1 cellular context compared by ENCODE assay signal in genomic region chr11:68806931-68807844, GRCh38.
TF ChIP-seq lines count a peak whose summit lies in the region.

No MANE protein-coding gene starts in this region.

TF ChIP-seq in HepG2, 621 proteins besides CTCF, POLR2A, EP300 and RAD21:
- TF ChIP-seq ZNF687 (CRISPR knock-in tag; IDR thresholded peaks at IDR 0.05) (0 out of 2 replicates have a peak, but pooled peaks have one; percentile 8), RFX5 (IDR thresholded peaks at IDR 0.05; ENCODE audit: low read depth, low read length) (peak; percentile 43; the same call in 1 of the 2 replicates), CSRNP1 (CRISPR knock-in tag; IDR thresholded peaks at IDR 0.05) (no peak)
